In genomic region chr9:13244190-13244589, GRCh38 we compare ENCODE assay signal across 23 cellular contexts. TPM values are rescaled to one million over a fixed set of nuclear protein-coding genes. Genes with fewer than 3 reads are reported as not detected.
"Had no signal": no experiment of that assay in that cellular context is flagged by ENCODE, and none has a peak within 500 bp of the region (broad histone marks: within the 10 kb centered on the region; RNA-seq: fewer than 3 reads in every experiment).

No MANE protein-coding gene starts in this region.

- H3K4me3 Mint-ChIP-seq: activated B cell treated with CpG ODN at 0.5 μM for 24 hours; activated CD4-positive, alpha-beta T cell treated with anti-CD3 and anti-CD28 coated beads for 36 hours; activated naive CD8-positive, alpha-beta T cell treated with anti-CD3 and anti-CD28 coated beads for 36 hours; natural killer cell treated with Interleukin-12 subunit alpha and Interleukin-12 subunit beta and Interleukin-15 and Interleukin-18, amount 100 ng/mL, for 72 hours; type B pancreatic cell had no signal

- H3K4me1 ChIP-seq: prostate gland, vagina had no signal

- H3K4me3 ChIP-seq: coronary artery, heart left ventricle, ovary, prostate gland, spleen, thoracic aorta, vagina had no signal

- H3K9me3 Mint-ChIP-seq: activated B cell treated with CpG ODN at 0.5 μM for 24 hours, type B pancreatic cell had no signal

- ATAC-seq: activated CD4-positive, alpha-beta T cell treated with anti-CD3 and anti-CD28 coated beads for 36 hours; left ventricle myocardium superior; natural killer cell treated with Interleukin-12 subunit alpha and Interleukin-12 subunit beta and Interleukin-15 and Interleukin-18, amount 100 ng/mL, for 72 hours had no signal

- H3K4me1 Mint-ChIP-seq: activated B cell treated with CpG ODN at 0.5 μM for 24 hours; activated CD4-positive, alpha-beta T cell treated with anti-CD3 and anti-CD28 coated beads for 36 hours; activated naive CD8-positive, alpha-beta T cell treated with anti-CD3 and anti-CD28 coated beads for 36 hours had no signal

- H3K27ac ChIP-seq: coronary artery, heart left ventricle, neutrophil, ovary, prostate gland, spleen, thoracic aorta, vagina had no signal

- H3K36me3 ChIP-seq: neutrophil, ovary, prostate gland, spleen had no signal

- H3K27ac Mint-ChIP-seq: activated B cell treated with CpG ODN at 0.5 μM for 24 hours; activated CD4-positive, alpha-beta T cell treated with anti-CD3 and anti-CD28 coated beads for 36 hours; activated naive CD8-positive, alpha-beta T cell treated with anti-CD3 and anti-CD28 coated beads for 36 hours; natural killer cell treated with Interleukin-12 subunit alpha and Interleukin-12 subunit beta and Interleukin-15 and Interleukin-18, amount 100 ng/mL, for 72 hours; type B pancreatic cell had no signal

- H3K9me3 ChIP-seq: heart left ventricle, neutrophil, ovary, prostate gland, spleen, thoracic aorta, vagina had no signal

- H3K36me3 Mint-ChIP-seq: activated naive CD8-positive, alpha-beta T cell treated with anti-CD3 and anti-CD28 coated beads for 36 hours; natural killer cell treated with Interleukin-12 subunit alpha and Interleukin-12 subunit beta and Interleukin-15 and Interleukin-18, amount 100 ng/mL, for 72 hours had no signal

- H3K27me3 ChIP-seq: heart left ventricle, neutrophil, ovary, spleen, vagina had no signal

- DNase-seq: activated B cell treated with CpG ODN at 0.5 μM for 24 hours; activated CD4-positive, alpha-beta T cell treated with anti-CD3 and anti-CD28 coated beads for 36 hours; activated CD4-positive, alpha-beta T cell treated with anti-CD3 and anti-CD28 coated beads, Interleukin-2, amount 50 U/mL, for 4 hours; activated CD8-positive, alpha-beta memory T cell treated with anti-CD3 and anti-CD28 coated beads, Interleukin-2, amount 50 U/mL, for 48 hours; activated naive CD4-positive, alpha-beta T cell treated with Interleukin-2 at 50 U/mL for 16 hours; activated naive CD8-positive, alpha-beta T cell treated with anti-CD3 and anti-CD28 coated beads for 36 hours; activated T-cell treated with anti-CD3 and anti-CD28 coated beads, Interleukin-2, amount 50 U/mL, for 48 hours; amniotic stem cell; heart left ventricle; left ventricle myocardium superior; mammary epithelial cell; ovary; spleen; stimulated activated CD4-positive, alpha-beta T cell treated with anti-CD3 and anti-CD28 coated beads, Interleukin-4, amount 100 ng/mL, for 1 hour; stimulated activated naive CD4-positive, alpha-beta T cell had no signal

- H3K27me3 Mint-ChIP-seq: activated B cell treated with CpG ODN at 0.5 μM for 24 hours; activated CD4-positive, alpha-beta T cell treated with anti-CD3 and anti-CD28 coated beads for 36 hours; activated naive CD8-positive, alpha-beta T cell treated with anti-CD3 and anti-CD28 coated beads for 36 hours; natural killer cell treated with Interleukin-12 subunit alpha and Interleukin-12 subunit beta and Interleukin-15 and Interleukin-18, amount 100 ng/mL, for 72 hours; type B pancreatic cell had no signal

RNA-seq across cellular contexts. Expression of gene MPDZ, which starts 35.3 kb away (rescaled TPM):
- total RNA-seq: activated B cell treated with CpG ODN at 0.5 μM for 24 hours; activated CD4-positive, alpha-beta T cell treated with anti-CD3 and anti-CD28 coated beads for 36 hours; activated CD8-positive, alpha-beta memory T cell treated with anti-CD3 and anti-CD28 coated beads for 36 hours; activated naive CD8-positive, alpha-beta T cell treated with anti-CD3 and anti-CD28 coated beads for 36 hours; natural killer cell treated with Interleukin-12 subunit alpha and Interleukin-12 subunit beta and Interleukin-15 and Interleukin-18, amount 100 ng/mL, for 72 hours had no signal
